18 cellular contexts compared by ENCODE assay signal in genomic region chr19:35349614-35350521, GRCh38. TPM values are rescaled to one million over a fixed set of nuclear protein-coding genes. Genes with fewer than 3 reads are reported as not detected.
DNase-seq lines count a peak whose midpoint lies in the region; ATAC-seq, FAIRE-seq and TF ChIP-seq lines count a peak whose summit lies in the region.
"Had no signal": no experiment of that assay in that cellular context is flagged by ENCODE, and none has a peak within 500 bp of the region (broad histone marks: within the 10 kb centered on the region; RNA-seq: fewer than 3 reads in every experiment).

No MANE protein-coding gene starts in this region.

- H3K36me3 Mint-ChIP-seq in activated naive CD8-positive, alpha-beta T cell treated with anti-CD3 and anti-CD28 coated beads, Interleukin-2, amount 10 ng/mL, durations not matched to agents 7 days and 5 days, result no peaks in the 10 kb centered on the region
- H3K36me3 Mint-ChIP-seq in activated naive CD8-positive, alpha-beta T cell treated with anti-CD3 and anti-CD28 coated beads for 36 hours, result no peaks in the 10 kb centered on the region
- no peaks in the 10 kb centered on the region for H3K36me3 Mint-ChIP-seq in MCF 10A (ENCODE audit: insufficient read depth, unreplicated experiment)
- H3K36me3 Mint-ChIP-seq: mesothelial cell of epicardium, WTC11 had no signal

- no peak for TF ChIP-seq CTCF in MCF 10A (IDR thresholded peaks at IDR 0.05; ENCODE audit: unreplicated experiment)

- FAIRE-seq in urothelium cell line (lab: Jason Lieb, UNC), result peak; percentile 9

- H3K4me1 Mint-ChIP-seq in activated naive CD8-positive, alpha-beta T cell treated with anti-CD3 and anti-CD28 coated beads, Interleukin-2, amount 10 ng/mL, durations not matched to agents 7 days and 5 days, result peaks cover 30% of the 10 kb centered on the region
- peaks cover 37% of the 10 kb centered on the region for H3K4me1 Mint-ChIP-seq in activated naive CD8-positive, alpha-beta T cell treated with anti-CD3 and anti-CD28 coated beads for 36 hours
- peaks cover 4% of the 10 kb centered on the region for H3K4me1 Mint-ChIP-seq in MCF 10A (ENCODE audit: insufficient read depth, unreplicated experiment)

- BruUV-seq in MCF 10A (replicated peaks; lab: Mats Ljungman, UMichigan), result no TSS peak

- no peak for ATAC-seq in activated naive CD8-positive, alpha-beta T cell treated with anti-CD3 and anti-CD28 coated beads, Interleukin-2, amount 10 ng/mL, durations not matched to agents 7 days and 5 days (ENCODE audit: low read depth)
- ATAC-seq: SK-N-SH treated with all-trans-retinoic acid at 6 μM for 48 hours, WTC11 had no signal

- no peak overlapping the region for H3K4me3 Mint-ChIP-seq in activated naive CD8-positive, alpha-beta T cell treated with anti-CD3 and anti-CD28 coated beads, Interleukin-2, amount 10 ng/mL, durations not matched to agents 7 days and 5 days
- no peak overlapping the region for H3K4me3 Mint-ChIP-seq in activated naive CD8-positive, alpha-beta T cell treated with anti-CD3 and anti-CD28 coated beads for 36 hours
- no peak overlapping the region for H3K4me3 Mint-ChIP-seq in MCF 10A (ENCODE audit: unreplicated experiment)
- H3K4me3 Mint-ChIP-seq: mesothelial cell of epicardium, WTC11 had no signal

- DNase-seq in activated naive CD8-positive, alpha-beta T cell treated with anti-CD3 and anti-CD28 coated beads, Interleukin-2, amount 10 ng/mL, durations not matched to agents 7 days and 5 days, result peak; percentile 30
- DNase-seq in activated naive CD8-positive, alpha-beta T cell treated with anti-CD3 and anti-CD28 coated beads for 36 hours, result no peak
- peak; percentile 51 for DNase-seq in activated CD8-positive, alpha-beta memory T cell treated with anti-CD3 and anti-CD28 coated beads for 24 hours
- DNase-seq in mesenteric fat pad (ENCODE audit: low spot score) (peak; percentile 88), urothelium cell line (ENCODE audit: low spot score) (no peak), pons (ENCODE audit: low spot score) (no peak), DMS53 treated with DMSO at 0.1 percent for 48 hours (lab: John Stamatoyannopoulos, UW; ENCODE audit: unreplicated experiment) (no peak), MCF 10A (ENCODE audit: unreplicated experiment) (no peak)
- DNase-seq: esophagus squamous epithelium; NCI-H2107; stimulated activated CD4-positive, alpha-beta T cell treated with anti-CD3 and anti-CD28 coated beads, Interleukin-2, amount 100 ng/mL, for 24 hours had no signal

- H3K27ac Mint-ChIP-seq in activated naive CD8-positive, alpha-beta T cell treated with anti-CD3 and anti-CD28 coated beads, Interleukin-2, amount 10 ng/mL, durations not matched to agents 7 days and 5 days, result no peak overlapping the region
- no peak overlapping the region for H3K27ac Mint-ChIP-seq in activated naive CD8-positive, alpha-beta T cell treated with anti-CD3 and anti-CD28 coated beads for 36 hours
- H3K27ac Mint-ChIP-seq in MCF 10A (ENCODE audit: low read depth, unreplicated experiment), result no peak overlapping the region
- H3K27ac Mint-ChIP-seq: mesothelial cell of epicardium, WTC11 had no signal

- no peaks in the 10 kb centered on the region for H3K9me3 Mint-ChIP-seq in activated naive CD8-positive, alpha-beta T cell treated with anti-CD3 and anti-CD28 coated beads, Interleukin-2, amount 10 ng/mL, durations not matched to agents 7 days and 5 days
- no peaks in the 10 kb centered on the region for H3K9me3 Mint-ChIP-seq in activated naive CD8-positive, alpha-beta T cell treated with anti-CD3 and anti-CD28 coated beads for 36 hours
- no peaks in the 10 kb centered on the region for H3K9me3 Mint-ChIP-seq in MCF 10A (ENCODE audit: unreplicated experiment)
- H3K9me3 Mint-ChIP-seq: mesothelial cell of epicardium, WTC11 had no signal

- H3K27me3 Mint-ChIP-seq in activated naive CD8-positive, alpha-beta T cell treated with anti-CD3 and anti-CD28 coated beads, Interleukin-2, amount 10 ng/mL, durations not matched to agents 7 days and 5 days, result peaks cover 16% of the 10 kb centered on the region
- peaks cover 15% of the 10 kb centered on the region for H3K27me3 Mint-ChIP-seq in activated naive CD8-positive, alpha-beta T cell treated with anti-CD3 and anti-CD28 coated beads for 36 hours
- H3K27me3 Mint-ChIP-seq in MCF 10A (ENCODE audit: insufficient read depth, unreplicated experiment), result peaks cover 22% of the 10 kb centered on the region

- POLR2A ChIA-PET in activated naive CD8-positive, alpha-beta T cell treated with anti-CD3 and anti-CD28 coated beads, Interleukin-2, amount 10 ng/mL, durations not matched to agents 7 days and 5 days (lab: Charles Lee), result no interaction called here
- POLR2A ChIA-PET in MCF 10A (lab: Yijun Ruan, JAX), result no interaction called here

- CTCF ChIA-PET in MCF 10A (lab: Yijun Ruan, JAX), result interaction anchor here (0.9 to 1.5 kb wide), 3 partner anchors 117 to 145 kb away, joined by 3 to 7 read pairs (median 6); no protein-coding TSS in a partner anchor

- intact Hi-C loops in MCF 10A (cut with micrococcal nuclease), result loop anchor here (10.0 kb wide), 1 partner anchor 85 kb away; the partner anchor contains the start of gene USF2

RNA-seq across cellular contexts. Expression of gene FFAR1, which starts 2.2 kb away (rescaled TPM):
- not detected for total RNA-seq in activated naive CD8-positive, alpha-beta T cell treated with anti-CD3 and anti-CD28 coated beads, Interleukin-2, amount 10 ng/mL, durations not matched to agents 7 days and 5 days
- total RNA-seq in activated naive CD8-positive, alpha-beta T cell treated with anti-CD3 and anti-CD28 coated beads for 36 hours, result under 1 TPM in 1 of 2 experiments, not detected in 1; 0.08 TPM
- total RNA-seq in mesenteric fat pad, result not detected
- not detected in 2 replicates for total RNA-seq in MCF 10A (2022)
- total RNA-seq: cerebellum, esophagus squamous epithelium, LHCN-M2, vagina had no signal

RNA-seq across cellular contexts. Expression of gene FFAR3, which starts 8.4 kb away (rescaled TPM):
- total RNA-seq in activated naive CD8-positive, alpha-beta T cell treated with anti-CD3 and anti-CD28 coated beads, Interleukin-2, amount 10 ng/mL, durations not matched to agents 7 days and 5 days, result not detected
- 1 to 10 TPM; 1.2 to 1.3 TPM for total RNA-seq in activated naive CD8-positive, alpha-beta T cell treated with anti-CD3 and anti-CD28 coated beads for 36 hours
- total RNA-seq in mesenteric fat pad (1.4 TPM), MCF 10A (2022) (not detected in 2 replicates)
- total RNA-seq: cerebellum, esophagus squamous epithelium, LHCN-M2, vagina, WTC11 had no signal

RNA-seq across cellular contexts. Expression of gene CD22, which starts 20.9 kb away (rescaled TPM):
- total RNA-seq in activated naive CD8-positive, alpha-beta T cell treated with anti-CD3 and anti-CD28 coated beads, Interleukin-2, amount 10 ng/mL, durations not matched to agents 7 days and 5 days, result 1 to 10 TPM; 1.7 to 1.8 TPM
- 1 to 10 TPM; 3.0 to 3.2 TPM for total RNA-seq in activated naive CD8-positive, alpha-beta T cell treated with anti-CD3 and anti-CD28 coated beads for 36 hours
- total RNA-seq in mesenteric fat pad (1.3 TPM), MCF 10A (2022) (0.56 and 1.7 TPM in 2 replicates)
- total RNA-seq: cerebellum had no signal

RNA-seq across cellular contexts. Expression of gene GPR42, which starts 21.0 kb away (rescaled TPM):
- not detected for total RNA-seq in activated naive CD8-positive, alpha-beta T cell treated with anti-CD3 and anti-CD28 coated beads, Interleukin-2, amount 10 ng/mL, durations not matched to agents 7 days and 5 days
- total RNA-seq in activated naive CD8-positive, alpha-beta T cell treated with anti-CD3 and anti-CD28 coated beads for 36 hours, result under 1 TPM in 1 of 2 experiments, not detected in 1; 0.16 TPM
- total RNA-seq in mesenteric fat pad (0.87 TPM), MCF 10A (2022) (not detected in 2 replicates)
- total RNA-seq: cerebellum, esophagus squamous epithelium, LHCN-M2, mesothelial cell of epicardium, prostate gland, vagina, WTC11 had no signal

RNA-seq across cellular contexts. Expression of gene MAG, which starts 57.9 kb away (rescaled TPM):
- total RNA-seq in activated naive CD8-positive, alpha-beta T cell treated with anti-CD3 and anti-CD28 coated beads, Interleukin-2, amount 10 ng/mL, durations not matched to agents 7 days and 5 days, result under 1 TPM; 0.11 to 0.39 TPM
- total RNA-seq in activated naive CD8-positive, alpha-beta T cell treated with anti-CD3 and anti-CD28 coated beads for 36 hours, result under 1 TPM; 0.20 to 0.29 TPM
- total RNA-seq in mesenteric fat pad (not detected), MCF 10A (2022) (not detected in 2 replicates)
- total RNA-seq: LHCN-M2, vagina had no signal

Comparison
In these comparisons a context has a peak if more than half of its experiments do, and no peak if none do; other contexts are left out.
1. DNase-seq: peak in activated naive CD8-positive, alpha-beta T cell treated with anti-CD3 and anti-CD28 coated beads, Interleukin-2, amount 10 ng/mL, durations not matched to agents 7 days and 5 days (single experiment), activated CD8-positive, alpha-beta memory T cell treated with anti-CD3 and anti-CD28 coated beads for 24 hours (single experiment) and mesenteric fat pad (single experiment); none in activated naive CD8-positive, alpha-beta T cell treated with anti-CD3 and anti-CD28 coated beads for 36 hours (single experiment), urothelium cell line (single experiment), pons (single experiment), DMS53 treated with DMSO at 0.1 percent for 48 hours (single experiment) and MCF 10A (single experiment).